Comparison of ENCODE assay signal across 24 cellular contexts in the genomic region with DNA sequence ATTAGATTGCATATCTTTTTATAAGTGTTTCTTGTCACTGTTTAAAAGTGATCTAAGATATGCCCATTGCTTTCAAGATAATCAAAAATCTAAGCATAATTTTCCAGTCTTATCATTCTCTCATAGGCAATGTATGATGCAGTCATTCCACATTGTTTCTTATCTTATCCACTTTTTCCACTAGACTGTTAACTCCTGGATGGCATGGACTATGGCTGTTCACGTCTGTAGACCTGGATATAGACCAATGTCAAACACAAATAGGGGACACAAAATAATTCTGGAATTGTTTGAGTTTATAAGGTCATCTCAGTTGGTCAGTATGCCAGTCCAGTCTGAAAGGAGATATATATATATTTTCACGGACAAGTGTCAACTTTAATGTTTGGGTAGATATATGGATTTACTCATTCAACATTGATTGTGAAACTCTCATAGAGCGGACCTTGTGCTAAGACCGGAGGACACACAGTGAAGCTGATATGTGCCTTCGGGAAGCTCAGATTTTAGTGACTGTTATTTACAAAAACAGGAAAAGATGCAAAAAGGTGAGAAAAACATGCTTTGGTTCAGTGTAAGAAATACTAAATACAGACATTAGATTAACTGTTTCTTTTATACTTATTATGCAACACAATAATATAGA.
"Had no signal": no experiment of that assay in that cellular context is flagged by ENCODE, and none has a peak within 500 bp of the region (broad histone marks: within the 10 kb centered on the region; RNA-seq: fewer than 3 reads in every experiment).

No MANE protein-coding gene starts in this region.

- FAIRE-seq: colon, endothelial cell of umbilical vein, frontal cortex, islet of Langerhans, keratinocyte had no signal

- H3K4me3 ChIP-seq: coronary artery, dorsolateral prefrontal cortex, esophagus muscularis mucosa, gastroesophageal sphincter, heart right ventricle, left lung, lower lobe of right lung, mucosa of descending colon had no signal

- DNase-seq: dermis blood vessel endothelial cell; dorsolateral prefrontal cortex; effector CD4-positive, alpha-beta T cell; effector memory CD4-positive, alpha-beta T cell; foreskin keratinocyte; glutamatergic neuron; head of caudate nucleus; heart right ventricle; hippocampal formation; left cardiac atrium; left lung; left ventricle myocardium superior; lower lobe of right lung; mesenchymal stem cell; mucosa of descending colon; naive B cell had no signal

- H3K9me3 ChIP-seq: gastroesophageal sphincter, heart right ventricle, left lung, lower lobe of right lung had no signal

- H3K27ac ChIP-seq: coronary artery, dorsolateral prefrontal cortex, esophagus muscularis mucosa, foreskin keratinocyte, gastroesophageal sphincter, heart right ventricle, left lung, lower lobe of right lung had no signal

- H3K27me3 ChIP-seq: dorsolateral prefrontal cortex, esophagus muscularis mucosa, foreskin keratinocyte, gastroesophageal sphincter, heart right ventricle, left lung had no signal

- ATAC-seq: foreskin keratinocyte, gastroesophageal sphincter, heart right ventricle, left cardiac atrium, left lung, left ventricle myocardium superior, lower lobe of right lung, mucosa of descending colon had no signal

- H3K4me1 ChIP-seq: foreskin keratinocyte, gastroesophageal sphincter, left lung, lower lobe of right lung had no signal

- H3K36me3 ChIP-seq: esophagus muscularis mucosa, gastroesophageal sphincter, heart right ventricle, left lung, lower lobe of right lung had no signal
